10 cellular contexts compared by ENCODE assay signal in genomic region chr4:173289351-173289725, GRCh38. TPM values are rescaled to one million over a fixed set of nuclear protein-coding genes. Genes with fewer than 3 reads are reported as not detected.
A peak's percentile ranks its signal among the peaks of the same experiment; 100 is the strongest.
DNase-seq lines count a peak whose midpoint lies in the region; ATAC-seq, FAIRE-seq and TF ChIP-seq lines count a peak whose summit lies in the region.
"Had no signal": no experiment of that assay in that cellular context is flagged by ENCODE, and none has a peak within 500 bp of the region (broad histone marks: within the 10 kb centered on the region; RNA-seq: fewer than 3 reads in every experiment).

No MANE protein-coding gene starts in this region.

- H2AK5ac ChIP-seq in trophoblast cell (ENCODE audit: low read length) = no peak overlapping the region

- WGBS in mammary epithelial cell (ENCODE audit: low coverage, missing lambda C conversion rate) = 11% methylated on average over 4 of the region's 4 CpGs
- WGBS in trophoblast cell (ENCODE audit: extremely low coverage, insufficient coverage, insufficient read length) = no CpG with 5 or more reads among the region's 4 CpGs

- H3K9ac ChIP-seq in mammary epithelial cell (ENCODE audit: insufficient read depth, low read length) = no peak overlapping the region
- H3K9ac ChIP-seq in trophoblast cell (ENCODE audit: low read length) = no peak overlapping the region
- H3K9ac ChIP-seq: KMS-11 had no signal

- no peak for TF ChIP-seq CTCF in mammary epithelial cell (conservative IDR thresholded peaks at IDR 0.05 in 1 of 2, IDR thresholded peaks at IDR 0.05 in 1 of 2; ENCODE audit: extremely low read depth in 1 of 2, insufficient read depth in 1 of 2, low read depth in 1 of 2, low read length in 2 of 2)

- CTCF ChIA-PET in activated naive CD4-positive, alpha-beta T cell treated with anti-CD3 and anti-CD28 coated beads for 36 hours (lab: Charles Lee) = interaction anchor here (0.6 to 2.9 kb wide), 7 partner anchors 10 to 276 kb away, joined by 3 to 17 read pairs (median 4); no protein-coding TSS in a partner anchor
- CTCF ChIA-PET in mammary epithelial cell (lab: Charles Lee; ENCODE audit: low non-redundant PET) = no interaction called here

- H3K27me3 Mint-ChIP-seq in activated naive CD4-positive, alpha-beta T cell treated with anti-CD3 and anti-CD28 coated beads for 36 hours (ENCODE audit: low read depth) = no peaks in the 10 kb centered on the region

- H3K9me3 Mint-ChIP-seq in activated naive CD4-positive, alpha-beta T cell treated with anti-CD3 and anti-CD28 coated beads for 36 hours = peaks cover 18% of the 10 kb centered on the region

- H4K91ac ChIP-seq in trophoblast cell (ENCODE audit: low read depth, low read length) = no peak overlapping the region

- peaks cover 10% of the 10 kb centered on the region for H3K36me3 Mint-ChIP-seq in activated naive CD4-positive, alpha-beta T cell treated with anti-CD3 and anti-CD28 coated beads for 36 hours (ENCODE audit: low read depth)

- H3K36me3 ChIP-seq in mammary epithelial cell (ENCODE audit: insufficient read depth, low read length) = no peaks in the 10 kb centered on the region
- peaks cover 0 to 6% of the 10 kb centered on the region in 2 experiments for H3K36me3 ChIP-seq in trophoblast cell (ENCODE audit: control insufficient read depth in 1 of 2, insufficient read depth in 2 of 2, low read length in 2 of 2)

- H3K79me1 ChIP-seq in trophoblast cell (ENCODE audit: low read length) = no peaks in the 10 kb centered on the region

- no peak overlapping the region for H3K18ac ChIP-seq in trophoblast cell (ENCODE audit: low read length)

- H3K4me1 Mint-ChIP-seq in activated naive CD4-positive, alpha-beta T cell treated with anti-CD3 and anti-CD28 coated beads for 36 hours (ENCODE audit: low read depth) = peaks cover 15% of the 10 kb centered on the region

- H2AFZ ChIP-seq in mammary epithelial cell (ENCODE audit: low read depth, low read length) = peak overlapping the region; percentile 41
- no peak overlapping the region for H2AFZ ChIP-seq in trophoblast cell (ENCODE audit: insufficient read depth, low read length, poor library complexity)

- H3K27ac ChIP-seq in mammary epithelial cell (ENCODE audit: insufficient read depth, low read depth, low read length) = peak overlapping the region; percentile 9
- no peak overlapping the region for H3K27ac ChIP-seq in trophoblast cell (ENCODE audit: low read depth, low read length)
- H3K27ac ChIP-seq: epithelial cell of prostate, KMS-11 had no signal

- H3K79me2 ChIP-seq in mammary epithelial cell (ENCODE audit: insufficient read depth, low read length) (no peaks in the 10 kb centered on the region), trophoblast cell (ENCODE audit: control insufficient read depth, insufficient read depth, low read length, poor library complexity) (no peaks in the 10 kb centered on the region)

- FAIRE-seq in H54 (lab: Jason Lieb, UNC) = no peak

- H3K4me3 Mint-ChIP-seq in activated naive CD4-positive, alpha-beta T cell treated with anti-CD3 and anti-CD28 coated beads for 36 hours = peak overlapping the region; percentile 43

- no peak overlapping the region for H4K12ac ChIP-seq in trophoblast cell (ENCODE audit: low read depth, low read length)

- no peak overlapping the region for H2BK120ac ChIP-seq in trophoblast cell (ENCODE audit: insufficient read depth, low read length, poor library complexity)

- DNase-seq in activated naive CD4-positive, alpha-beta T cell treated with anti-CD3 and anti-CD28 coated beads for 36 hours = no peak
- DNase-seq in activated naive CD4-positive, alpha-beta T cell (lab: John Stamatoyannopoulos, UW) = no peak
- DNase-seq in KBM-7 (peak; percentile 79), mammary epithelial cell (no peak), trophoblast cell (peak; percentile 57 to 82), HuH-7.5 (ENCODE audit: low spot score) (no peak), H54 (ENCODE audit: insufficient read length, low spot score) (no peak)

- no peaks in the 10 kb centered on the region for H3K27me3 ChIP-seq in mammary epithelial cell (ENCODE audit: insufficient read depth, low read length)
- H3K27me3 ChIP-seq in trophoblast cell (ENCODE audit: insufficient read depth, low read length) = no peaks in the 10 kb centered on the region

- H3K23ac ChIP-seq in trophoblast cell (ENCODE audit: low read length) = no peak overlapping the region

- H3K4me2 ChIP-seq in mammary epithelial cell (ENCODE audit: insufficient read depth, low read depth, low read length) (peak overlapping the region; percentile 71), trophoblast cell (ENCODE audit: low read length) (no peak overlapping the region)
- H3K4me2 ChIP-seq: KMS-11 had no signal

- intact Hi-C loops in activated naive CD4-positive, alpha-beta T cell treated with anti-CD3 and anti-CD28 coated beads for 36 hours (cut with micrococcal nuclease) = loop anchor here (2.0 kb wide), 1 partner anchor 29 kb away; no protein-coding TSS in a partner anchor
- intact Hi-C loops in mammary epithelial cell (cut with micrococcal nuclease) = loop anchor here (2.0 kb wide), 1 partner anchor 29 kb away; no protein-coding TSS in a partner anchor

- H2BK12ac ChIP-seq in trophoblast cell (ENCODE audit: low read length) = no peak overlapping the region

- no peak for ATAC-seq in HG02840 (IDR thresholded peaks at IDR 0.05; ENCODE audit: low FRiP score, unreplicated experiment)

- dilution Hi-C loops in mammary epithelial cell (cut with HindIII; ENCODE audit: low sequenced_read_pairs) = no loop called here

- H2BK5ac ChIP-seq in trophoblast cell (ENCODE audit: low read depth, low read length, poor library complexity) = no peak overlapping the region

- H3K4me3 ChIP-seq in mammary epithelial cell (replicated peaks in 1 of 3; ENCODE audit: insufficient read depth in 1 of 3, low read depth in 2 of 3, low read length in 3 of 3) = no peak overlapping the region
- no peak overlapping the region for H3K4me3 ChIP-seq in trophoblast cell (ENCODE audit: low read depth, low read length)

- no peak overlapping the region for H3K27ac Mint-ChIP-seq in activated naive CD4-positive, alpha-beta T cell treated with anti-CD3 and anti-CD28 coated beads for 36 hours

- no peak for TF ChIP-seq POLR2A in H54 (IDR thresholded peaks at IDR 0.05; ENCODE audit: low read depth, low read length)

- in situ Hi-C loops in KBM-7 (cut with MboI; ENCODE audit: low pct_unique_long_range_greater_than_20kb, low sequenced_read_pairs) (no loop called here), mammary epithelial cell (cut with MboI; ENCODE audit: low sequenced_read_pairs in 2 of 2) (no loop called here)

- H4K20me1 ChIP-seq in mammary epithelial cell (ENCODE audit: insufficient read depth, low read length) = no peaks in the 10 kb centered on the region

- no TSS peak for BruUV-seq in mammary epithelial cell (replicated peaks; lab: Mats Ljungman, UMichigan)

- H3K9me3 ChIP-seq in mammary epithelial cell (replicated peaks; ENCODE audit: insufficient read depth, low read length) (no peaks in the 10 kb centered on the region), trophoblast cell (ENCODE audit: insufficient read depth, low read depth, low read length) (peaks cover 4% of the 10 kb centered on the region)

- no peak overlapping the region for H3K4ac ChIP-seq in trophoblast cell (ENCODE audit: low read depth, low read length)

- H3K4me1 ChIP-seq in mammary epithelial cell (ENCODE audit: insufficient read depth, low read length) (peaks cover 16% of the 10 kb centered on the region), trophoblast cell (ENCODE audit: control insufficient read depth in 1 of 2, insufficient read depth in 2 of 2, low read length in 2 of 2) (peaks cover 0 to 6% of the 10 kb centered on the region in 2 experiments)

- no peak overlapping the region for H3K14ac ChIP-seq in trophoblast cell (ENCODE audit: low read length)

- H4K8ac ChIP-seq in trophoblast cell (ENCODE audit: low read depth, low read length) = no peak overlapping the region

RNA-seq across cellular contexts. Expression of gene HMGB2, which starts 44.8 kb away (rescaled TPM):
- total RNA-seq in activated naive CD4-positive, alpha-beta T cell treated with anti-CD3 and anti-CD28 coated beads for 36 hours = 100 to 1,000 TPM; 752 to 787 TPM
- 10 to 100 TPM in 1 of 2 donors, 1 to 10 TPM in 1; 9.8 to 73.9 TPM for total RNA-seq in mammary epithelial cell
- 62.5 TPM for polyA plus RNA-seq in mammary epithelial cell
- 17.8 TPM for polyA minus RNA-seq in mammary epithelial cell
- 147 and 166 TPM in 2 replicates for polyA plus RNA-seq in trophoblast cell (2013)

Comparison
In these comparisons a context has a peak if more than half of its experiments do, and no peak if none do; other contexts are left out.
1. DNase-seq: peak in KBM-7 (single experiment) and trophoblast cell (2 of 2); none in activated naive CD4-positive, alpha-beta T cell treated with anti-CD3 and anti-CD28 coated beads for 36 hours (single experiment), activated naive CD4-positive, alpha-beta T cell (0 of 4), mammary epithelial cell (single experiment), HuH-7.5 (single experiment) and H54 (single experiment).
2. RNA of gene HMGB2, which starts 44.8 kb away (total RNA-seq): 752 to 787 TPM in activated naive CD4-positive, alpha-beta T cell treated with anti-CD3 and anti-CD28 coated beads for 36 hours; 9.8 to 73.9 TPM in mammary epithelial cell; every median in the first group is over 10 times any median in the second.